1 cellular context compared by ENCODE assay signal in the genomic region with DNA sequence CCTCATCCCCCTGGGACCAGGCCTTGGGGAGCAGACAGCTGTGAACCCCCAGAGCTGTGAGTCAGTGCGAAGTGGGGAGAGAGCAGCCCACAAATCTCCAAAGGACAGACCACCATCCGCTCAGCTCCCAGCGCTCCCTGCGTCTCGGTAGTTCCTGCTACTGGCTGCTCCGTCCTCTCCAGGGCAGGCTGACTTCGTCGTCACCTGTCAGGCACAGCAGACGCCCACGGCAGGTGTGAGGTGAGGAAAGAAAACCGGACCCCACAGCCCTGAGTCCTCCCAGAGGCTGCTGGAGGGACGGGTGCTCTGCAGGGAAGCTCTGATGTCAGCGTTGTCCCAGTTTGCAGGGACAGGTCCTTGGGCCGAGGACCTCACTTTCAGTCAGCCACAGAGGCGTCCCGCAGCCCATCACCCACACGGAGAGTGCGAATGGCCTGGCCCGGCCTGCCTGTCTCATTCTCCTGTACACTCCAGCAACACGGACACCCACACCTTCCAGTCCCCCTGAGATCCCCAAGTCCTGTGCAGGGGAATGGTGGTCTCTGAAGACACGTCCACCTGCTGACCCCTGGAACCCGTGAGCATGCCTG.
TF ChIP-seq lines count a peak whose summit lies in the region.

No MANE protein-coding gene starts in this region.

TF ChIP-seq in IMR-90, 13 proteins besides CTCF, POLR2A, EP300 and RAD21 (continued from another document):
- no peak for TF ChIP-seq RFX5 (IDR thresholded peaks at IDR 0.05; ENCODE audit: low read depth, low read length)
- TF ChIP-seq NFE2L2 (IDR thresholded peaks at IDR 0.05; ENCODE audit: low read depth, low read length), result no peak
- no peak for TF ChIP-seq USF2 (IDR thresholded peaks at IDR 0.05; ENCODE audit: low read depth, low read length)
- TF ChIP-seq, protein P1, sequence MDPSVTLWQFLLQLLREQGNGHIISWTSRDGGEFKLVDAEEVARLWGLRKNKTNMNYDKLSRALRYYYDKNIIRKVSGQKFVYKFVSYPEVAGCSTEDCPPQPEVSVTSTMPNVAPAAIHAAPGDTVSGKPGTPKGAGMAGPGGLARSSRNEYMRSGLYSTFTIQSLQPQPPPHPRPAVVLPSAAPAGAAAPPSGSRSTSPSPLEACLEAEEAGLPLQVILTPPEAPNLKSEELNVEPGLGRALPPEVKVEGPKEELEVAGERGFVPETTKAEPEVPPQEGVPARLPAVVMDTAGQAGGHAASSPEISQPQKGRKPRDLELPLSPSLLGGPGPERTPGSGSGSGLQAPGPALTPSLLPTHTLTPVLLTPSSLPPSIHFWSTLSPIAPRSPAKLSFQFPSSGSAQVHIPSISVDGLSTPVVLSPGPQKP (IDR thresholded peaks at IDR 0.05; ENCODE audit: borderline replicate concordance, low read depth, low read length), result no peak
- no peak for TF ChIP-seq CHD1 (IDR thresholded peaks at IDR 0.05; ENCODE audit: low read depth, low read length)
- no peak for TF ChIP-seq SMC3 (IDR thresholded peaks at IDR 0.05; ENCODE audit: low read depth, low read length)
- no peak for TF ChIP-seq RCOR1 (IDR thresholded peaks at IDR 0.05; ENCODE audit: insufficient replicate concordance, low read length)
- no peak for TF ChIP-seq BHLHE40 (IDR thresholded peaks at IDR 0.05; ENCODE audit: low read depth, low read length)
